In the genomic region with DNA sequence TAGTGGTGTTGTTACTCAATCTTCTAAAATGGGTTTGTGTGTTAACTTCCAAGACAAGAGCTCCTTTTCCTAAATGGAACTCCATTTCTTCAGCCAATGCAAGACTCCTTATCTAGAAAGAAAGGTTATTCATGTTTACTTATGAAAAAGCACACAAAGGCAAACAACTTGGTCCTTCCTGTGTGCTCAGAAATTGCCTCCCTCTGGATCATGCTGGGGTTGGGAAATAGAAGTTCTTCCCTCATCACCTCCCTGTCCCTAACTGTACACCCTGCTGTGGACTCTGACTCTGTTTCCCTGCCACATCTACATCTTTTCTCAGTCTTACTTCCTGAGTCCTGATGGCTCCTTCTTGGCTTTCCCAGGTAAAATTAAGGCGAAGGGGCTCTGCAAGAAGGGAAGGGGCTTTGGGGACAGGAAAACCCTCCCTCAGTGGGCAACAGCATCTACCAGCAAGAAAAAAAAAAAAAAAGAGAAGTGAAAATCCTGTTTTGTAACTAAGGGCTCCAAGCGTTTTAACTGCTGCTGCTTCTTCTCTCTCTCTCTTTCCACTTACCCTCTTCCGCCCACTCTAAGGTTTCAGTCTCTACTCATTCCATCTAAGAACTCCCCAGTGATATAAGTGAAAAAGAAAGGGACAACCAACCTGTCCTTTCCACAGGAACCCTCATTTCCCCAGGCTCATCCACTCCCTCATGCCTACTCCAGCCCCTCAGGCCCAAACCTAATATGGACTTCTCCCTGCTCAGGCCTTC, we compare ENCODE assay signal across 1 cellular context.
TF ChIP-seq lines count a peak whose summit lies in the region.

No MANE protein-coding gene starts in this region.

TF ChIP-seq in HepG2, 621 proteins besides CTCF, POLR2A, EP300 and RAD21:
- TF ChIP-seq GABPA (IDR thresholded peaks at IDR 0.05; ENCODE audit: low read depth, low read length) (no peak; the same call in 1 of the 2 replicates), GABPA (CRISPR knock-in tag; IDR thresholded peaks at IDR 0.05; ENCODE audit: low read depth) (peak; percentile 38; the same call in 1 of the 2 replicates), GABPB1 (CRISPR knock-in tag; IDR thresholded peaks at IDR 0.05) (peak; percentile 25; the same call in 1 of the 2 replicates), NFKB2 (CRISPR knock-in tag; IDR thresholded peaks at IDR 0.05; ENCODE audit: borderline replicate concordance) (no peak)
